38 cellular contexts compared by ENCODE assay signal in the genomic region with DNA sequence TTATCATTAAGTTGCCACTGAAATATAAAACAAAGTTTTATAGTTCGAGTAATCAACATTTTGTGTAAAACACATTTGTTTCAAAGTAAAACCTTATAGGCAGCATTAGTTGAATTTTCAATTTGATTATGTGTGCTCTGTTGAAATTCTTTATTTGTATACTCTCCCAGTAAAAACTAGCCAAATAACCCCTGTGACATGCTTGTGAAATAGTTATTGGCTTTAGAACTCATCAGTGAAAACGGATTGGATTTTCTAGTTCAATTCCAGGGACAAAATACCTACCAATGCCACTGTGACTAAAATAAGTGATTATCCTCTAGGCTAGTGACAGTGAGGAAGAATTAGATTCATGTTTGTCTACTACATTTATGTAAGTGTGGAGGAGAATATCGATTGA.
"Had no signal": no experiment of that assay in that cellular context is flagged by ENCODE, and none has a peak within 500 bp of the region (broad histone marks: within the 10 kb centered on the region; RNA-seq: fewer than 3 reads in every experiment).

No MANE protein-coding gene starts in this region.

- H3K36me3 ChIP-seq: ascending aorta, cardiac muscle cell had no signal

- H3K4me3 Mint-ChIP-seq: activated B cell treated with CpG ODN at 0.5 μM for 24 hours; activated CD4-positive, alpha-beta memory T cell treated with anti-CD3 and anti-CD28 coated beads for 36 hours; activated CD4-positive, alpha-beta T cell treated with anti-CD3 and anti-CD28 coated beads, Interleukin-2, amount 10 ng/mL, durations not matched to agents 24 days and 14 days; activated CD8-positive, alpha-beta T cell treated with anti-CD3 and anti-CD28 coated beads for 36 hours; activated naive CD4-positive, alpha-beta T cell treated with anti-CD3 and anti-CD28 coated beads for 36 hours; activated naive CD8-positive, alpha-beta T cell treated with anti-CD3 and anti-CD28 coated beads, Interleukin-2, amount 10 ng/mL, durations not matched to agents 7 days and 5 days; activated naive CD8-positive, alpha-beta T cell treated with anti-CD3 and anti-CD28 coated beads, Interleukin-2, amount 50 U/mL, for 24 hours; activated T-cell treated with anti-CD3 and anti-CD28 coated beads, Interleukin-2, amount 50 U/mL, for 4 hours; activated T-helper 1 cell treated with anti-CD3 and anti-CD28 coated beads, Interleukin-12 subunit alpha, Interleukin-12 subunit beta, Interleukin-2, Interleukin-4 antibody, amounts not matched to agents 30 ng/mL and 10 ng/mL and 1 ng/mL, durations not matched to agents 14 hours and 24 hours and 36 hours; brain; central memory CD8-positive, alpha-beta T cell; T-helper 1 cell treated with Interleukin-12 subunit alpha and Interleukin-12 subunit beta and Interleukin-4 antibody, amounts not matched to agents 30 μg/mL and 1 μg/mL, for 36 hours; T-helper 2 cell treated with Interferon-gamma antibody and Interleukin-4, amounts not matched to agents 5 μg/mL and 100 μg/mL, for 36 hours had no signal

- H3K4me3 ChIP-seq: ascending aorta, cardiac muscle cell had no signal

- DNase-seq: activated B cell treated with CpG ODN at 0.5 μM for 24 hours; activated CD4-positive, alpha-beta memory T cell treated with anti-CD3 and anti-CD28 coated beads for 36 hours; activated CD4-positive, alpha-beta T cell treated with anti-CD3 and anti-CD28 coated beads for 4 hours; activated CD4-positive, alpha-beta T cell treated with anti-CD3 and anti-CD28 coated beads, Interleukin-2, amount 10 ng/mL, durations not matched to agents 24 days and 14 days; activated CD4-positive, alpha-beta T cell treated with anti-CD3 and anti-CD28 coated beads, Interleukin-2, amount 50 U/mL, for 1 hour; activated CD4-positive, alpha-beta T cell treated with anti-CD3 and anti-CD28 coated beads, Interleukin-2, amount 50 U/mL, for 4 hours; activated CD4-positive, CD25-positive, alpha-beta regulatory T cell treated with anti-CD3 and anti-CD28 coated beads, Interleukin-2, amount 50 U/mL, for 72 hours; activated CD8-positive, alpha-beta memory T cell treated with anti-CD3 and anti-CD28 coated beads, Interleukin-2, amount 50 U/mL, for 4 hours; activated CD8-positive, alpha-beta T cell treated with anti-CD3 and anti-CD28 coated beads for 36 hours; activated effector memory CD4-positive, alpha-beta T cell treated with anti-CD3 and anti-CD28 coated beads, Interleukin-2, amount 50 U/mL, for 16 hours; activated gamma-delta T cell treated with Interleukin-2 at 50 U/mL for 16 hours; activated naive CD4-positive, alpha-beta T cell; activated naive CD4-positive, alpha-beta T cell treated with anti-CD3 and anti-CD28 coated beads for 36 hours; activated naive CD4-positive, alpha-beta T cell treated with anti-CD3 and anti-CD28 coated beads, Interleukin-2, amount 50 U/mL, for 16 hours; activated naive CD8-positive, alpha-beta T cell treated with anti-CD3 and anti-CD28 coated beads, Interleukin-2, amount 10 ng/mL, durations not matched to agents 7 days and 5 days; activated naive CD8-positive, alpha-beta T cell treated with anti-CD3 and anti-CD28 coated beads, Interleukin-2, amount 50 U/mL, for 24 hours; activated T-cell treated with anti-CD3 and anti-CD28 coated beads for 4 hours; activated T-cell treated with anti-CD3 and anti-CD28 coated beads, Interleukin-2, amount 50 U/mL, for 1 hour; activated T-cell treated with anti-CD3 and anti-CD28 coated beads, Interleukin-2, amount 50 U/mL, for 4 hours; activated T-cell treated with anti-CD3 and anti-CD28 coated beads, Interleukin-2, amount 50 U/mL, for 72 hours; amygdala; anterior cingulate cortex; caudate nucleus; cerebellar nuclear complex; T-helper 2 cell; T-helper 9 cell had no signal

- H3K9me3 Mint-ChIP-seq: activated CD4-positive, alpha-beta memory T cell treated with anti-CD3 and anti-CD28 coated beads for 36 hours; activated naive CD4-positive, alpha-beta T cell treated with anti-CD3 and anti-CD28 coated beads for 36 hours; activated naive CD8-positive, alpha-beta T cell treated with anti-CD3 and anti-CD28 coated beads, Interleukin-2, amount 50 U/mL, for 24 hours; activated T-cell treated with anti-CD3 and anti-CD28 coated beads, Interleukin-2, amount 50 U/mL, for 4 hours; brain; central memory CD8-positive, alpha-beta T cell had no signal

- FAIRE-seq: bronchial epithelial cell, TTC549 had no signal

- H3K9me3 ChIP-seq: ascending aorta had no signal

- H3K4me1 ChIP-seq: ascending aorta had no signal

- ATAC-seq: activated CD8-positive, alpha-beta T cell treated with anti-CD3 and anti-CD28 coated beads for 36 hours; activated naive CD4-positive, alpha-beta T cell treated with anti-CD3 and anti-CD28 coated beads, Interleukin-2, amount 50 U/mL, for 72 hours; activated naive CD8-positive, alpha-beta T cell treated with anti-CD3 and anti-CD28 coated beads, Interleukin-2, amount 50 U/mL, for 24 hours; activated T-cell treated with anti-CD3 and anti-CD28 coated beads, Interleukin-2, amount 50 U/mL, for 4 hours; activated T-cell treated with anti-CD3 and anti-CD28 coated beads, Interleukin-2, amount 50 U/mL, for 72 hours; activated T-helper 17 cell treated with anti-CD3 and anti-CD28 coated beads, Interleukin-2, amount 50 U/mL, for 72 hours had no signal

- H3K27ac ChIP-seq: ascending aorta, cardiac muscle cell, VCaP had no signal

- H3K27me3 ChIP-seq: ascending aorta, cardiac muscle cell had no signal

- H3K27me3 Mint-ChIP-seq: activated B cell treated with CpG ODN at 0.5 μM for 24 hours; activated CD4-positive, alpha-beta memory T cell treated with anti-CD3 and anti-CD28 coated beads for 36 hours; activated CD4-positive, alpha-beta T cell treated with anti-CD3 and anti-CD28 coated beads, Interleukin-2, amount 10 ng/mL, durations not matched to agents 24 days and 14 days; activated CD8-positive, alpha-beta T cell treated with anti-CD3 and anti-CD28 coated beads for 36 hours; activated naive CD8-positive, alpha-beta T cell treated with anti-CD3 and anti-CD28 coated beads, Interleukin-2, amount 10 ng/mL, durations not matched to agents 7 days and 5 days; activated T-helper 17 cell treated with anti-CD3 and anti-CD28 coated beads, Interleukin-2, amount 50 U/mL, for 72 hours; brain; central memory CD8-positive, alpha-beta T cell had no signal

- H3K4me1 Mint-ChIP-seq: brain had no signal

- H3K27ac Mint-ChIP-seq: activated B cell treated with CpG ODN at 0.5 μM for 24 hours; activated CD4-positive, alpha-beta memory T cell treated with anti-CD3 and anti-CD28 coated beads for 36 hours; activated CD4-positive, alpha-beta T cell treated with anti-CD3 and anti-CD28 coated beads, Interleukin-2, amount 10 ng/mL, durations not matched to agents 24 days and 14 days; activated CD8-positive, alpha-beta T cell treated with anti-CD3 and anti-CD28 coated beads for 36 hours; activated naive CD4-positive, alpha-beta T cell treated with anti-CD3 and anti-CD28 coated beads for 36 hours; activated naive CD4-positive, alpha-beta T cell treated with anti-CD3 and anti-CD28 coated beads, Interleukin-2, amount 50 U/mL, for 72 hours; activated naive CD8-positive, alpha-beta T cell treated with anti-CD3 and anti-CD28 coated beads, Interleukin-2, amount 50 U/mL, for 24 hours; activated T-cell treated with anti-CD3 and anti-CD28 coated beads, Interleukin-2, amount 50 U/mL, for 72 hours; activated T-helper 1 cell treated with anti-CD3 and anti-CD28 coated beads, Interleukin-12 subunit alpha, Interleukin-12 subunit beta, Interleukin-2, Interleukin-4 antibody, amounts not matched to agents 30 ng/mL and 10 ng/mL and 1 ng/mL, durations not matched to agents 14 hours and 24 hours and 36 hours; brain had no signal

- H3K36me3 Mint-ChIP-seq: activated CD4-positive, alpha-beta memory T cell treated with anti-CD3 and anti-CD28 coated beads for 36 hours; activated naive CD4-positive, alpha-beta T cell treated with anti-CD3 and anti-CD28 coated beads, Interleukin-2, amount 50 U/mL, for 72 hours; brain had no signal
